In the genomic region with DNA sequence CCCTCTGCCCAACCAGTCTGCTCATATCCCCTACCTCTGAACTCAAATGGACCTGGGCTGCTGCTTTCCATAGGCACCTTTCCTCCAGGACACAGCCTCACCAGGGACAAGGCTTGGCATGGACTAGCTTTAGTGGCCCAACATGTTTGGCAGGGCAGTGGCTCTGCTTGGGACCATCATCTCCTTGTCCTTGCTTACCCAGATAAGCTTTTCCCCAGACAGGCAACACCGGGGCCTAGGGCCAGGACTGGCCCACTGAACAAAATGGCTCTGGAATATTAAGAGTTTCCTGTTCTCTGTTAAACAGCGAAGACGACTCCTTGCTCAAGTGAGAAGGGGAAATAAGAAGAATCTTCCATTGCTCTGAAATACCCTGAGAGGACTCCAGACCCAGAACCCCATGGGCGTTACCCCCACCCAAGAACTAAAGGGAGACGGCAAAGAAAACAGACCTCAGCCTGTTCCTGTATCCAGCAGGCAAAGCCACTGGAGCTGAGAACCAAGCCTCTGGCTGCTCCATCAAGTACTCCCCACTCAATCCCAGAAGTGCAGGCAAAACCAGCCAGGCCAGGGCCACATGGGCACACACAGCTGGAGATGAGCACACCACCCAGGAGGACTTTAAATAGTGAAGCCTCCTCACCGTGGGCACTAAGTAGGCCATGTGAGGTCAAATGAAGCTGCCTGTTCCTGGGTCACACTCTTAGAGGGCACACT, we compare ENCODE assay signal across 1 cellular context.
A peak's percentile ranks its signal among the peaks of the same experiment; 100 is the strongest.
TF ChIP-seq lines count a peak whose summit lies in the region.

No MANE protein-coding gene starts in this region.

TF ChIP-seq in HCT116, 20 proteins besides CTCF, POLR2A, EP300 and RAD21:
- TF ChIP-seq ZNF274 (IDR thresholded peaks at IDR 0.05; ENCODE audit: low read depth, low read length) (no peak), POLR2AphosphoS5 (IDR thresholded peaks at IDR 0.05; ENCODE audit: low read depth, low read length) (0 out of 2 replicates have a peak, but pooled peaks have one; percentile 5)
